In the genomic region with DNA sequence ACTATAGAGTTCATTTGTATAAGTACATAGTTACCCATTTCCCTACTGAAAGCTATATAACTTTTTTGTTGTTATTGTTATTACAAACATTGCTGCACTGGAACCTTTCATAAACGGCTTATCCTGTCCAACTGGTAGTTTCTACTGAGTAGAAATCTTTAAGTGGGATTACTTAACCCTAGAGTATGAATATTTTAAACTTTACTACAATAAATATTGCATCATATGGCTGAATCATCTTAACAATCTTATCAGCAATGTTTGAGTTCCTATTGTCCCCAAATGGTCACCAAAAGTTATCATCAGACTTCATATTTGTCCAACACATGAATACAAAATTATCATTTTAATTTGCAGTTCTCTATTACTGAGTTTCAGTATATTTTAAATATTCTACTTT, we compare ENCODE assay signal across 14 cellular contexts.
"Had no signal": no experiment of that assay in that cellular context is flagged by ENCODE, and none has a peak within 500 bp of the region (broad histone marks: within the 10 kb centered on the region; RNA-seq: fewer than 3 reads in every experiment).

No MANE protein-coding gene starts in this region.

- H3K27ac ChIP-seq: brain microvascular endothelial cell had no signal

- ATAC-seq: activated T-cell treated with anti-CD3 and anti-CD28 coated beads, Interleukin-2, amount 50 U/mL, for 72 hours; natural killer cell treated with Interleukin-12 subunit alpha and Interleukin-12 subunit beta and Interleukin-15 and Interleukin-18, amount 100 ng/mL, for 72 hours; stimulated activated memory B cell treated with anti-CD40 and anti-IgM and Interleukin-4, amounts not matched to agents 10 μg/mL and 1 μg/mL and 100 μg/mL, for 72 hours had no signal

- H3K36me3 ChIP-seq: brain microvascular endothelial cell had no signal

- H3K27me3 ChIP-seq: brain microvascular endothelial cell had no signal

- DNase-seq: activated CD4-positive, alpha-beta T cell treated with anti-CD3 and anti-CD28 coated beads, Interleukin-2, amount 10 ng/mL, durations not matched to agents 7 days and 5 days; activated CD8-positive, alpha-beta memory T cell treated with anti-CD3 and anti-CD28 coated beads, Interleukin-2, amount 50 U/mL, for 48 hours; activated gamma-delta T cell treated with Interleukin-2 at 50 U/mL for 16 hours; activated T-cell treated with anti-CD3 and anti-CD28 coated beads, Interleukin-2, amount 50 U/mL, for 72 hours; anterior cingulate cortex; brain microvascular endothelial cell; cerebellar nuclear complex; effector memory CD4-positive, alpha-beta T cell; hippocampal formation; mesendoderm; nucleus accumbens; stimulated activated CD4-positive, alpha-beta T cell treated with anti-CD3 and anti-CD28 coated beads, Interleukin-2, amount 100 ng/mL, for 48 hours had no signal
